8 cellular contexts compared by ENCODE assay signal in the genomic region with DNA sequence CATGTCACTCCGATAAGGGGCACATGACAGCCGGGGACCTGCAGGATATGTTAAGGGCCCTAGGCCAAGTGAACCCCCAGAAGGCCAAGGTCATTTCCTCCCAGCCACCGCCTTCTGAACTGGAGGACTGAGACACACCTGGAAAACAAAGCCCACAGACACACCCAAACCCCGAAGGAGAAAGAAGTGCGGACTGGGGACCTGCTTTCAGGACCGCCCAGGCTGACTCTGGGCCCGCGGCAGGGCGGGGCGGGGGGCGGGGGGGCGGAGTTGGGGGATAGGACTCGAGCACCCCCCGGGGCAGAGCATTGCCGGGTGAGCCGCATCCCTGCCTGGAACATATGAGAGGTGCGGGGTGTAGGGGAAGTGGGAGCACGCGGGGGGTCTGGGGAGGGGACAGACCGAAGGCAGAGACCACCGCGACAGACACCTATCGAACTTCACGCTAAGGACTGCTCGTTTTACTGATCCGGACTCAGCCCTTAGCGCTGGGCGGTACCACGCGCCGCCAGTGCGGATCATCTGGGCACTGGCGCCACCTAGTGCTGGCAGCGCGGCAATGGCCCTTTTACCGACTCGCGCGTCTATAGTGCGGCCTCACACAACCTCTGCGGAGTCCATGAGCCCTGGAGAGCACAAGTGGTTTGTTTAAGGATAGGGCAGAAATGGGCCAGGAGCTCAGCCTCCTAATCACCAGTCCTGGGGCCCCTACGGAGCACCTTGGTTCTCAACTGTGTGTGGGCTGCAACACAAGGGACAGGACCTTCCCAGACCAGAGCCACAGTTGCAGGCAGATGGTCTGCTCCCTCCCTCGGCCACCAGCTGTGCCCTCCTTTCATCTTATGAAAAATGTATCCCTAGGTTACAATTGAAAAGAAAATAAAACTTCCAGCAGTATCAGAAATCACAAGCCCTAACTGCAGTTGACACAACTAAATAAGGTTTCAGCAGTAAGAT.
DNase-seq lines count a peak whose midpoint lies in the region; ATAC-seq and TF ChIP-seq lines count a peak whose summit lies in the region.

No MANE protein-coding gene starts in this region.

- H3K4me3 ChIP-seq in choroid plexus epithelial cell (ENCODE audit: low read depth, low read length) = peak overlapping the region; percentile 52

- ATAC-seq in GM18909 (IDR thresholded peaks at IDR 0.05; ENCODE audit: poor library complexity, unreplicated experiment) (peak; percentile 99), HG03159 (IDR thresholded peaks at IDR 0.05; ENCODE audit: unreplicated experiment) (peak; percentile 99)

- TF ChIP-seq CTCF in choroid plexus epithelial cell (conservative IDR thresholded peaks at IDR 0.05; ENCODE audit: low read depth, low read length) = peak; percentile 95

- DNase-seq in AG20443 (ENCODE audit: low spot score) = peak; percentile 95
- peak; percentile 49 for DNase-seq in NCI-H2227 treated with DMSO at 0.1 percent for 48 hours (lab: John Stamatoyannopoulos, UW)
- peak; percentile 69 to 79 for DNase-seq in activated CD4-positive, alpha-beta T cell treated with anti-CD3 and anti-CD28 coated beads for 4 hours
- DNase-seq in choroid plexus epithelial cell (ENCODE audit: low read depth) = peak; percentile 81
- peak; percentile 88 for DNase-seq in left kidney (ENCODE audit: low read depth, low spot score)
- peak; percentile 84 to 87 for DNase-seq in stimulated activated CD4-positive, alpha-beta T cell treated with anti-CD3 and anti-CD28 coated beads, Interleukin-2, amount 100 ng/mL, for 24 hours

Comparison
In these comparisons a context has a peak if more than half of its experiments do, and no peak if none do; other contexts are left out.
1. Peak in every context shown above with its lines: DNase-seq, ATAC-seq and H3K4me3 ChIP-seq.